ENCODE assay signal across 19 cellular contexts in genomic region chr1:178918955-178919354, GRCh38. TPM values are rescaled to one million over a fixed set of nuclear protein-coding genes. Genes with fewer than 3 reads are reported as not detected.
DNase-seq lines count a peak whose midpoint lies in the region; ATAC-seq, FAIRE-seq and TF ChIP-seq lines count a peak whose summit lies in the region.
"Had no signal": no experiment of that assay in that cellular context is flagged by ENCODE, and none has a peak within 500 bp of the region (broad histone marks: within the 10 kb centered on the region; RNA-seq: fewer than 3 reads in every experiment).

No MANE protein-coding gene starts in this region.

- no peak for TF ChIP-seq EP300 in ovary (IDR thresholded peaks at IDR 0.05)

- ATAC-seq in GM19395 (IDR thresholded peaks at IDR 0.05; ENCODE audit: unreplicated experiment) (no peak), HG02884 (IDR thresholded peaks at IDR 0.05; ENCODE audit: unreplicated experiment) (no peak)
- ATAC-seq: Panc1 had no signal

- no peak overlapping the region for H3K4me3 ChIP-seq in endodermal cell (ENCODE audit: low read length)
- no peak overlapping the region for H3K4me3 ChIP-seq in ovary

- intact Hi-C loops in ovary (cut with DNase I) = no loop called here

- H3K36me3 Mint-ChIP-seq in IgD-negative memory B cell (peaks cover 29% of the 10 kb centered on the region), endodermal cell (ENCODE audit: low read depth) (peaks cover 35% of the 10 kb centered on the region)

- H3K9me3 ChIP-seq in endodermal cell (ENCODE audit: control insufficient read depth, low read length) = peaks cover 5% of the 10 kb centered on the region
- no peaks in the 10 kb centered on the region for H3K9me3 ChIP-seq in ovary

- H3K27ac Mint-ChIP-seq in IgD-negative memory B cell (peak overlapping the region in 2 of 3 donors; percentile 35 to 87), endodermal cell (peak overlapping the region; percentile 72)
- H3K27ac Mint-ChIP-seq: HFFc6 had no signal

- H3K9me3 Mint-ChIP-seq in IgD-negative memory B cell (peaks cover 0 to 14% (median 0%) of the 10 kb centered on the region in 3 donors), endodermal cell (no peaks in the 10 kb centered on the region)
- H3K9me3 Mint-ChIP-seq: HFFc6 had no signal

- H3K9ac ChIP-seq in endodermal cell (ENCODE audit: extremely low read depth, low read length, poor library complexity, severe bottlenecking) = no peak overlapping the region

- no peaks in the 10 kb centered on the region for H3K27me3 ChIP-seq in endodermal cell (ENCODE audit: control insufficient read depth, insufficient read depth, low read length, poor library complexity, severe bottlenecking)
- no peaks in the 10 kb centered on the region for H3K27me3 ChIP-seq in ovary

- no peak for TF ChIP-seq POLR2A in ovary (IDR thresholded peaks at IDR 0.05)

- DNase-seq in D721Med (ENCODE audit: insufficient read length, low spot score) (no peak), endodermal cell (no peak), ovary (peak in 4 of 5 donors; percentile 32 to 69 (median 62)), foreskin melanocyte (no peak)
- DNase-seq: DND-41, HFFc6, NCI-H1092 treated with DMSO at 0.1 percent for 48 hours, NCI-H146, NCI-H2029 treated with DMSO at 0.1 percent for 48 hours, NCI-H2171, NCI-H526 treated with DMSO at 0.1 percent for 48 hours had no signal

- H3K36me3 ChIP-seq in endodermal cell (ENCODE audit: control insufficient read depth, insufficient read depth, low read length) = peaks cover 47% of the 10 kb centered on the region
- H3K36me3 ChIP-seq in ovary = no peaks in the 10 kb centered on the region

- H3K27me3 Mint-ChIP-seq in IgD-negative memory B cell = no peaks in the 10 kb centered on the region
- H3K27me3 Mint-ChIP-seq in endodermal cell (ENCODE audit: insufficient read depth) = no peaks in the 10 kb centered on the region

- H3K4me1 ChIP-seq in endodermal cell (ENCODE audit: control insufficient read depth, insufficient read depth, low read length) (peaks cover 11% of the 10 kb centered on the region), ovary (ENCODE audit: insufficient read depth) (peaks cover 2% of the 10 kb centered on the region)

- H3K27ac ChIP-seq in endodermal cell (ENCODE audit: low read depth, low read length) = no peak overlapping the region
- peak overlapping the region in 1 of 2 donors; percentile 49 for H3K27ac ChIP-seq in ovary
- H3K27ac ChIP-seq: C4-2B, HL-60 had no signal

- peak; percentile 48 for FAIRE-seq in D721Med (lab: Jason Lieb, UNC)

- peaks cover 34 to 69% (median 46%) of the 10 kb centered on the region in 3 donors for H3K4me1 Mint-ChIP-seq in IgD-negative memory B cell
- H3K4me1 Mint-ChIP-seq in endodermal cell = peaks cover 37% of the 10 kb centered on the region

- H3K4me3 Mint-ChIP-seq in IgD-negative memory B cell (peak overlapping the region in 1 of 4 donors; percentile 51), endodermal cell (no peak overlapping the region)
- H3K4me3 Mint-ChIP-seq: HFFc6 had no signal

- TF ChIP-seq CTCF in D721Med (IDR thresholded peaks at IDR 0.05; ENCODE audit: insufficient read depth, missing control alignments) = no peak
- TF ChIP-seq CTCF in endodermal cell (conservative IDR thresholded peaks at IDR 0.05) = no peak
- no peak for TF ChIP-seq CTCF in ovary (IDR thresholded peaks at IDR 0.05)

- WGBS in endodermal cell (ENCODE audit: insufficient coverage in 1 of 2, insufficient read length in 1 of 2), 2 experiments = 98% methylated on average over 2 of the region's 2 CpGs; no CpG with 5 or more reads in 1 of the 2 experiments
- WGBS in ovary, 3 donors = 45 to 55% (median 47%) methylated on average over 2 of the region's 2 CpGs

RNA-seq across cellular contexts. Expression of gene ANGPTL1, which starts 48.1 kb away (rescaled TPM):
- polyA plus RNA-seq in IgD-negative memory B cell (0.58 TPM), ovary (10 to 100 TPM; 65.7 to 83.2 TPM)
- total RNA-seq in endodermal cell (not detected), ovary (100 to 1,000 TPM in 2 of 7 donors, 10 to 100 TPM in 5; 21.9 to 165 (median 48.9) TPM)
- polyA plus RNA-seq in endodermal cell (2013, experiment 1 of 2) = 1.2 TPM
- 0.99 TPM for polyA plus RNA-seq in endodermal cell (2013, experiment 2 of 2)
- total RNA-seq: G401, HFFc6, HT1080 had no signal

Comparison
In these comparisons a context has a peak if more than half of its experiments do, and no peak if none do; other contexts are left out.
1. DNase-seq: peak in ovary (4 of 5); none in D721Med (single experiment), endodermal cell (single experiment) and foreskin melanocyte (single experiment).
2. RNA of gene ANGPTL1, which starts 48.1 kb away (total RNA-seq): 21.9 to 165 TPM in ovary; not detected in endodermal cell; every median in the first group is over 10 times any median in the second.